9 cellular contexts compared by ENCODE assay signal in genomic region chr15:75930866-75931265, GRCh38.
"Had no signal": no experiment of that assay in that cellular context is flagged by ENCODE, and none has a peak within 500 bp of the region (broad histone marks: within the 10 kb centered on the region; RNA-seq: fewer than 3 reads in every experiment).

No MANE protein-coding gene starts in this region.

- H3K27me3 Mint-ChIP-seq: IgD-negative memory B cell had no signal

- H3K27ac Mint-ChIP-seq: GM23338, H9, IgD-negative memory B cell had no signal

- H3K4me3 Mint-ChIP-seq: GM23338, H9, IgD-negative memory B cell had no signal

- H3K4me3 ChIP-seq: GM23338 had no signal

- H3K27ac ChIP-seq: HL-60 had no signal

- H3K9me3 Mint-ChIP-seq: GM23338, H9, IgD-negative memory B cell had no signal

- FAIRE-seq: H1, H54, HepG2 had no signal

- DNase-seq: H9, HCEC 1CT, KBM-7 had no signal

- ATAC-seq: GM23338, HepG2 had no signal
